In genomic region chr2:101820519-101820918, GRCh38 we compare ENCODE assay signal across 10 cellular contexts.
A peak's percentile ranks its signal among the peaks of the same experiment; 100 is the strongest.
DNase-seq lines count a peak whose midpoint lies in the region; ATAC-seq and TF ChIP-seq lines count a peak whose summit lies in the region.
"Had no signal": no experiment of that assay in that cellular context is flagged by ENCODE, and none has a peak within 500 bp of the region (broad histone marks: within the 10 kb centered on the region; RNA-seq: fewer than 3 reads in every experiment).

No MANE protein-coding gene starts in this region.

- no peak overlapping the region for H3K4me3 Mint-ChIP-seq in T-cell

- H3K4me1 ChIP-seq in right atrium auricular region (peaks cover 0 to 62% of the 10 kb centered on the region in 2 donors), sigmoid colon (peaks cover 0 to 61% (median 43%) of the 10 kb centered on the region in 4 donors)

- H3K4me1 Mint-ChIP-seq in T-cell = peaks cover 79 to 80% (median 80%) of the 10 kb centered on the region in 3 donors

- ATAC-seq in Right ventricle myocardium inferior (peak; percentile 17), T-cell (replicated peaks in 1 of 4) (no peak), HG03108 (IDR thresholded peaks at IDR 0.05; ENCODE audit: unreplicated experiment) (no peak)

- no peaks in the 10 kb centered on the region for H3K9me3 Mint-ChIP-seq in T-cell

- TF ChIP-seq POLR2A in sigmoid colon (IDR thresholded peaks at IDR 0.05) = no peak

- 78 to 84% methylated on average over 4 of the region's 4 CpGs for WGBS in sigmoid colon, 2 donors

- TF ChIP-seq CTCF in right atrium auricular region (IDR thresholded peaks at IDR 0.05) = no peak
- no peak for TF ChIP-seq CTCF in fibroblast of villous mesenchyme (IDR thresholded peaks at IDR 0.05; ENCODE audit: insufficient read depth, low read depth, low read length)
- no peak for TF ChIP-seq CTCF in sigmoid colon (IDR thresholded peaks at IDR 0.05)

- H3K27ac Mint-ChIP-seq in T-cell = peak overlapping the region; percentile 36 to 71

- no peaks in the 10 kb centered on the region for H3K36me3 ChIP-seq in right atrium auricular region
- H3K36me3 ChIP-seq in sigmoid colon = no peaks in the 10 kb centered on the region

- H3K4me3 ChIP-seq in right atrium auricular region (no peak overlapping the region), fibroblast of villous mesenchyme (ENCODE audit: low read depth, low read length) (no peak overlapping the region), sigmoid colon (no peak overlapping the region)
- H3K4me3 ChIP-seq: ascending aorta had no signal

- H3K36me3 Mint-ChIP-seq in T-cell = peaks cover 6% of the 10 kb centered on the region

- CTCF ChIA-PET in T-cell (lab: Charles Lee) = no interaction called here

- H3K9me3 ChIP-seq in right atrium auricular region (no peaks in the 10 kb centered on the region), sigmoid colon (no peaks in the 10 kb centered on the region)
- H3K9me3 ChIP-seq: ascending aorta had no signal

- POLR2A ChIA-PET in T-cell (lab: Charles Lee) = no interaction called here

- H3K27me3 Mint-ChIP-seq in T-cell = no peaks in the 10 kb centered on the region

- no peak for TF ChIP-seq EP300 in sigmoid colon (IDR thresholded peaks at IDR 0.05)

- H3K27me3 ChIP-seq in right atrium auricular region (no peaks in the 10 kb centered on the region), sigmoid colon (no peaks in the 10 kb centered on the region)
- H3K27me3 ChIP-seq: ascending aorta had no signal

- intact Hi-C loops in Right ventricle myocardium inferior (cut with DNase I) (loop anchor here (5.0 kb wide), 1 partner anchor 33 kb away; no protein-coding TSS in a partner anchor), sigmoid colon (cut with DNase I) (no loop called here)

- no peak for DNase-seq in Right ventricle myocardium inferior (ENCODE audit: missing footprints)
- no peak for DNase-seq in right atrium auricular region (ENCODE audit: low spot score)
- DNase-seq in T-cell = no peak
- peak; percentile 82 for DNase-seq in fibroblast of villous mesenchyme (ENCODE audit: low read depth)
- DNase-seq in superior temporal gyrus (ENCODE audit: extremely low spot score) = peak; percentile 54
- no peak for DNase-seq in sigmoid colon
- no peak for DNase-seq in NCI-H2196 (lab: John Stamatoyannopoulos, UW; ENCODE audit: unreplicated experiment)
- DNase-seq: SHP77 had no signal

- H3K27ac ChIP-seq in right atrium auricular region = no peak overlapping the region
- H3K27ac ChIP-seq in sigmoid colon = no peak overlapping the region
- H3K27ac ChIP-seq: ascending aorta had no signal

Comparison
In these comparisons a context has a peak if more than half of its experiments do, and no peak if none do; other contexts are left out.
1. DNase-seq: peak in fibroblast of villous mesenchyme (single experiment) and superior temporal gyrus (single experiment); none in Right ventricle myocardium inferior (single experiment), right atrium auricular region (single experiment), T-cell (0 of 34), sigmoid colon (single experiment) and NCI-H2196 (single experiment).